In the genomic region with DNA sequence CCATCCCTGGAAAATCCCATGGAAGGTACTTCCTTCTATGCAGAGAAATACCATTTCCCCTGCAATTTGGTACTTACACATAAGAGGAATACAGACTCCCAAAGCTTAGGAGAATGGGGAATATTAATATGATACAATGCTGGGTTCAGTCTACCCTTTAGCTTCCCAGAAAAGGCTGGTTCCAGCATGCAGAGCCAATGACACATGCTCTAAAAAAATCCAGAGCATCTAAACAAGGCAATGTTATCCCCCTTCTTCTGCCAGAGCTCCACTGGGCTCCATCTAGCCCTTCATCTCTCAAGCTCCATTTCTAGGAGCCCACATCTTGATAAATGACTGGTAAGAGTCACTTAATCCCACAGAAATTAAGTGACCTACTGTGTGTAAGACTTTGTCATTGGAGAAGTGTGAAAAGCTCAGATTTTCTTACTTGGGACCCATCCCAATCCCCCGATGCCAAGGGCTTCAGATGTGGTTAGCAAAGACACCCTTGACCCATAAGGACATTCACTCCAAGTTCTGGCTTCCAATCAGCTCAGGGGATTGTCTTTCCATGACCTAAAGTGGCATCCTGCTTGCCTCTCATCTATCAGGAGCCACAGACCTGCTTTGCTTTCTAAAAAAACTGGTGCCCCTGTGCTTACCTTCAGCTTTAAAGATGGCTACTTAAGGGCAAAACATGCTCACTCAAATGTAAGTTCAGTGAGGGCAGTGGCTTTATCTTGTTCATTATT, we compare ENCODE assay signal across 17 cellular contexts.
A peak's percentile ranks its signal among the peaks of the same experiment; 100 is the strongest.
DNase-seq lines count a peak whose midpoint lies in the region; ATAC-seq, FAIRE-seq and TF ChIP-seq lines count a peak whose summit lies in the region.
"Had no signal": no experiment of that assay in that cellular context is flagged by ENCODE, and none has a peak within 500 bp of the region (broad histone marks: within the 10 kb centered on the region; RNA-seq: fewer than 3 reads in every experiment).

No MANE protein-coding gene starts in this region.

- 91% methylated on average over 1 of the region's 1 CpG for WGBS in smooth muscle cell (ENCODE audit: low lambda C conversion rate)

- DNase-seq in bronchial epithelial cell (ENCODE audit: low read depth) = peak; percentile 72
- DNase-seq in foreskin keratinocyte = peak in 1 of 2 donors; percentile 66
- DNase-seq in islet precursor cell = peak; percentile 22
- no peak for DNase-seq in smooth muscle cell (lab: John Stamatoyannopoulos, UW; ENCODE audit: unreplicated experiment)
- DNase-seq in NCI-H345 (lab: John Stamatoyannopoulos, UW) = no peak
- no peak for DNase-seq in SHP77 treated with DMSO at 0.1 percent for 48 hours (lab: John Stamatoyannopoulos, UW)
- DNase-seq in C1 segment of cervical spinal cord (lab: John Stamatoyannopoulos, UW) = no peak
- no peak for DNase-seq in activated T-cell treated with anti-CD3 and anti-CD28 coated beads, Interleukin-2, amount 50 U/mL, for 4 hours
- DNase-seq: CD8-positive, alpha-beta memory T cell; NCI-H1105 treated with DMSO at 0.1 percent for 48 hours; NCI-H1694; NCI-H510A treated with DMSO at 0.1 percent for 48 hours; RPMI8226; SJCRH30 had no signal

- H3K27ac ChIP-seq in foreskin keratinocyte = no peak overlapping the region
- H3K27ac ChIP-seq in smooth muscle cell (ENCODE audit: low read depth) = peak overlapping the region; percentile 63
- H3K27ac ChIP-seq: BLaER1 treated with 17β-estradiol and CSF1 and Interleukin-3, amounts not matched to agents 10 nM and 100 nM; SJCRH30 had no signal

- H3K36me3 ChIP-seq in bronchial epithelial cell (ENCODE audit: control insufficient read depth, insufficient read depth, low read length) = no peaks in the 10 kb centered on the region
- no peaks in the 10 kb centered on the region for H3K36me3 ChIP-seq in smooth muscle cell (ENCODE audit: low read depth)
- H3K36me3 ChIP-seq: BLaER1 treated with 17β-estradiol and CSF1 and Interleukin-3, amounts not matched to agents 10 nM and 100 nM; SJCRH30 had no signal

- H3K9me3 ChIP-seq in smooth muscle cell (replicated peaks; ENCODE audit: low read depth) = no peaks in the 10 kb centered on the region
- H3K9me3 ChIP-seq: SJCRH30 had no signal

- no peak overlapping the region for H3K9ac ChIP-seq in smooth muscle cell (ENCODE audit: low read depth)
- H3K9ac ChIP-seq: BLaER1 treated with 17β-estradiol and CSF1 and Interleukin-3, amounts not matched to agents 10 nM and 100 nM had no signal

- H4K20me1 ChIP-seq in smooth muscle cell (ENCODE audit: low read depth) = no peaks in the 10 kb centered on the region
- H4K20me1 ChIP-seq: BLaER1 treated with 17β-estradiol and CSF1 and Interleukin-3, amounts not matched to agents 10 nM and 100 nM had no signal

- H3K4me1 Mint-ChIP-seq in activated T-cell treated with anti-CD3 and anti-CD28 coated beads, Interleukin-2, amount 50 U/mL, for 4 hours (ENCODE audit: low read depth) = no peaks in the 10 kb centered on the region
- H3K4me1 Mint-ChIP-seq: CD8-positive, alpha-beta memory T cell had no signal

- no peak for FAIRE-seq in bronchial epithelial cell (lab: Jason Lieb, UNC)
- FAIRE-seq: D721Med, K562 had no signal

- H3K27me3 ChIP-seq in bronchial epithelial cell (ENCODE audit: control insufficient read depth, insufficient read depth, low read length) = no peaks in the 10 kb centered on the region
- H3K27me3 ChIP-seq in foreskin keratinocyte = no peaks in the 10 kb centered on the region
- H3K27me3 ChIP-seq in smooth muscle cell (ENCODE audit: low read depth) = no peaks in the 10 kb centered on the region
- H3K27me3 ChIP-seq: BLaER1 treated with 17β-estradiol and CSF1 and Interleukin-3, amounts not matched to agents 10 nM and 100 nM; SJCRH30 had no signal

- H2AFZ ChIP-seq in smooth muscle cell (ENCODE audit: low read depth) = no peak overlapping the region

- no peak overlapping the region for H3K4me3 ChIP-seq in bronchial epithelial cell (ENCODE audit: low read depth, low read length)
- H3K4me3 ChIP-seq in smooth muscle cell = no peak overlapping the region
- H3K4me3 ChIP-seq: BLaER1 treated with 17β-estradiol and CSF1 and Interleukin-3, amounts not matched to agents 10 nM and 100 nM; K562; SJCRH30 had no signal

- ATAC-seq in foreskin keratinocyte = peak; percentile 50
- ATAC-seq in activated T-cell treated with anti-CD3 and anti-CD28 coated beads, Interleukin-2, amount 50 U/mL, for 4 hours = no peak
- ATAC-seq: K562 had no signal

- H3K4me2 ChIP-seq in smooth muscle cell = peak overlapping the region; percentile 52
- H3K4me2 ChIP-seq: BLaER1 treated with 17β-estradiol and CSF1 and Interleukin-3, amounts not matched to agents 10 nM and 100 nM had no signal

- peaks cover 5% of the 10 kb centered on the region for H3K27me3 Mint-ChIP-seq in activated T-cell treated with anti-CD3 and anti-CD28 coated beads, Interleukin-2, amount 50 U/mL, for 4 hours (ENCODE audit: low read depth)

- no peaks in the 10 kb centered on the region for H3K9me3 Mint-ChIP-seq in activated T-cell treated with anti-CD3 and anti-CD28 coated beads, Interleukin-2, amount 50 U/mL, for 4 hours
- H3K9me3 Mint-ChIP-seq: CD8-positive, alpha-beta memory T cell had no signal

- H3K36me3 Mint-ChIP-seq in activated T-cell treated with anti-CD3 and anti-CD28 coated beads, Interleukin-2, amount 50 U/mL, for 4 hours (ENCODE audit: insufficient read depth) = no peaks in the 10 kb centered on the region
- H3K36me3 Mint-ChIP-seq: CD8-positive, alpha-beta memory T cell had no signal

- TF ChIP-seq CTCF in bronchial epithelial cell (IDR thresholded peaks at IDR 0.05; ENCODE audit: insufficient read depth, low read length, severe bottlenecking) (no peak), foreskin keratinocyte (conservative IDR thresholded peaks at IDR 0.05) (no peak), smooth muscle cell (IDR thresholded peaks at IDR 0.05; ENCODE audit: borderline replicate concordance, insufficient read depth, poor library complexity, severe bottlenecking) (no peak)

- no peaks in the 10 kb centered on the region for H3F3A ChIP-seq in smooth muscle cell (ENCODE audit: low read depth)

- peaks cover 10% of the 10 kb centered on the region for H3K4me1 ChIP-seq in foreskin keratinocyte
- no peaks in the 10 kb centered on the region for H3K4me1 ChIP-seq in smooth muscle cell (ENCODE audit: low read depth)
- H3K4me1 ChIP-seq: SJCRH30 had no signal

- H3K79me2 ChIP-seq in smooth muscle cell (ENCODE audit: low read depth) = no peaks in the 10 kb centered on the region

- H3K4me3 Mint-ChIP-seq in activated T-cell treated with anti-CD3 and anti-CD28 coated beads, Interleukin-2, amount 50 U/mL, for 4 hours = no peak overlapping the region
- H3K4me3 Mint-ChIP-seq: CD8-positive, alpha-beta memory T cell had no signal

Comparison
In these comparisons a context has a peak if more than half of its experiments do, and no peak if none do; other contexts are left out.
1. DNase-seq: peak in bronchial epithelial cell (single experiment) and islet precursor cell (single experiment); none in smooth muscle cell (single experiment), NCI-H345 (single experiment), SHP77 treated with DMSO at 0.1 percent for 48 hours (single experiment), C1 segment of cervical spinal cord (0 of 14) and activated T-cell treated with anti-CD3 and anti-CD28 coated beads, Interleukin-2, amount 50 U/mL, for 4 hours (single experiment).